Comparison of ENCODE assay signal across 13 cellular contexts in the genomic region with DNA sequence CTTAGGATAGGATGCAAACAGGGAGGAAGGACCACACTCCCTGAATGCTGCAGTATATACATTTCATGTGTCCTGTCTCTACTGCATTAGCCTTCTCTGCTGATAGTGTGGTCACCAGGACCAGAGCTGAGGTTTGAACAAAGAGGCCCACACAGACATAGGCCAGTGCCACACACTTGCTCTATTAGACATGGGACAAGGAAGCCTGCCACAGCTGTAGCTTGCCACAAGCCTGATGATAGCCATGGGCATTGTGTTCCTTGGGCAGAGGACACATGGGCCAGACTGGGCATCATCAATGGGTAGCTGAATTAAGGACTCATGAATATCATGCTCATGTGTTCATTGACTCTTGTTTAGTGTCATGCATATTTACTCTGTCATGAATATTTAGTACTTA.
"Had no signal": no experiment of that assay in that cellular context is flagged by ENCODE, and none has a peak within 500 bp of the region (broad histone marks: within the 10 kb centered on the region; RNA-seq: fewer than 3 reads in every experiment).

No MANE protein-coding gene starts in this region.

- ATAC-seq: activated CD4-positive, alpha-beta T cell treated with anti-CD3 and anti-CD28 coated beads for 36 hours; foreskin keratinocyte; T-cell had no signal

- H3K4me3 ChIP-seq: cardiac muscle cell, stomach, thyroid gland had no signal

- H3K9me3 ChIP-seq: stomach, thyroid gland had no signal

- DNase-seq: activated CD4-positive, alpha-beta memory T cell treated with anti-CD3 and anti-CD28 coated beads, Interleukin-2, amount 10 ng/mL, durations not matched to agents 7 days and 5 days; activated CD4-positive, alpha-beta T cell treated with anti-CD3 and anti-CD28 coated beads for 36 hours; activated T-cell treated with anti-CD3 and anti-CD28 coated beads, Interleukin-2, amount 50 U/mL, for 48 hours; effector CD4-positive, alpha-beta T cell; foreskin keratinocyte; kidney glomerular epithelial cell; naive B cell; stimulated activated CD4-positive, alpha-beta T cell treated with anti-CD3 and anti-CD28 coated beads, Interleukin-4, amount 100 ng/mL, for 4 hours; stomach; T-cell; thyroid gland; WERI-Rb-1 had no signal

- H3K27me3 ChIP-seq: cardiac muscle cell, foreskin keratinocyte, stomach, thyroid gland had no signal

- H3K36me3 ChIP-seq: cardiac muscle cell, thyroid gland had no signal

- H3K27ac ChIP-seq: cardiac muscle cell, foreskin keratinocyte, stomach, thyroid gland, WERI-Rb-1 had no signal
